8 cellular contexts compared by ENCODE assay signal in genomic region chr1:110106013-110106941, GRCh38. TPM values are rescaled to one million over a fixed set of nuclear protein-coding genes. Genes with fewer than 3 reads are reported as not detected.
DNase-seq lines count a peak whose midpoint lies in the region; ATAC-seq and TF ChIP-seq lines count a peak whose summit lies in the region.

No MANE protein-coding gene starts in this region.

- H4K20me1 ChIP-seq in OCI-LY1 (ENCODE audit: insufficient read depth, low read length) = no peaks in the 10 kb centered on the region

- DNase-seq in GM04504 (ENCODE audit: low read depth) (peak; percentile 28), HPDE6-E6E7 (ENCODE audit: extremely low spot score) (peak; percentile 73), activated T-cell treated with anti-CD3 and anti-CD28 coated beads for 48 hours (ENCODE audit: low read depth) (peak; percentile 48), fibroblast of gingiva (ENCODE audit: low read depth) (peak; percentile 52), thoracic aorta (ENCODE audit: low spot score) (peak; percentile 30)

- TF ChIP-seq CTCF in OCI-LY1 (IDR thresholded peaks at IDR 0.05; ENCODE audit: low read length) = peak; percentile 82
- TF ChIP-seq CTCF in nephron (IDR thresholded peaks at IDR 0.05; ENCODE audit: unreplicated experiment in 3 of 3) = peak; percentile 88 to 92 (median 90)
- TF ChIP-seq CTCF in thoracic aorta (IDR thresholded peaks at IDR 0.05) = peak; percentile 86

- peaks cover 16% of the 10 kb centered on the region for H3K4me1 Mint-ChIP-seq in nephron

- no peaks in the 10 kb centered on the region for H3K79me2 ChIP-seq in OCI-LY1 (ENCODE audit: insufficient read depth, low read length)

- H3K36me3 ChIP-seq in OCI-LY1 (ENCODE audit: insufficient read depth, low read length) (no peaks in the 10 kb centered on the region), thoracic aorta (no peaks in the 10 kb centered on the region)

- no peaks in the 10 kb centered on the region for H3K9me2 ChIP-seq in OCI-LY1 (ENCODE audit: low read depth, low read length)

- H3K9me3 ChIP-seq in OCI-LY1 (ENCODE audit: low read length) = no peaks in the 10 kb centered on the region
- no peaks in the 10 kb centered on the region for H3K9me3 ChIP-seq in thoracic aorta

- no peak overlapping the region for H3K27ac Mint-ChIP-seq in nephron

- H2AFZ ChIP-seq in OCI-LY1 (ENCODE audit: low read length) = no peak overlapping the region

- no peak overlapping the region for H3K4me3 Mint-ChIP-seq in nephron

- no peaks in the 10 kb centered on the region for H3K36me3 Mint-ChIP-seq in nephron (ENCODE audit: low read depth)

- H3K27me3 ChIP-seq in OCI-LY1 (ENCODE audit: insufficient read depth, low read length) (no peaks in the 10 kb centered on the region), thoracic aorta (replicated peaks; ENCODE audit: insufficient read depth) (no peaks in the 10 kb centered on the region)

- peaks cover 48% of the 10 kb centered on the region for H3K27me3 Mint-ChIP-seq in nephron (ENCODE audit: low read depth)

- no peaks in the 10 kb centered on the region for H3F3A ChIP-seq in OCI-LY1 (ENCODE audit: insufficient read depth, low read length)

- H3K4me2 ChIP-seq in OCI-LY1 (ENCODE audit: low read length) = no peak overlapping the region

- no peaks in the 10 kb centered on the region for H3K9me3 Mint-ChIP-seq in nephron

- H3K9ac ChIP-seq in OCI-LY1 (ENCODE audit: low read length) = no peak overlapping the region

- H3K4me1 ChIP-seq in OCI-LY1 (ENCODE audit: insufficient read depth, low read length, severe bottlenecking) = no peaks in the 10 kb centered on the region
- no peaks in the 10 kb centered on the region for H3K4me1 ChIP-seq in thoracic aorta (ENCODE audit: control insufficient read depth in 1 of 2, low read depth in 2 of 2)

- no peak for ATAC-seq in thoracic aorta (ENCODE audit: insufficient number of reproducible peaks, low FRiP score, low read depth)
- no peak for ATAC-seq in HG03460 (IDR thresholded peaks at IDR 0.05; ENCODE audit: unreplicated experiment)

- H3K27ac ChIP-seq in OCI-LY1 (ENCODE audit: low read depth, low read length, poor library complexity, severe bottlenecking) (no peak overlapping the region), thoracic aorta (no peak overlapping the region)

- H3K4me3 ChIP-seq in OCI-LY1 (ENCODE audit: low read depth, low read length, poor library complexity, severe bottlenecking) = no peak overlapping the region
- no peak overlapping the region for H3K4me3 ChIP-seq in thoracic aorta

RNA-seq across cellular contexts. Expression of gene UBL4B, which starts 6.0 kb away (rescaled TPM):
- not detected for total RNA-seq in thoracic aorta

RNA-seq across cellular contexts. Expression of gene ALX3, which starts 35.8 kb away (rescaled TPM):
- not detected for total RNA-seq in thoracic aorta

RNA-seq across cellular contexts. Expression of gene SLC6A17, which starts 44.0 kb away (rescaled TPM):
- total RNA-seq in thoracic aorta = under 1 TPM; 0.14 TPM
